In genomic region chr14:69506241-69506595, GRCh38 we compare ENCODE assay signal across 24 cellular contexts. TPM values are rescaled to one million over a fixed set of nuclear protein-coding genes. Genes with fewer than 3 reads are reported as not detected.
"Had no signal": no experiment of that assay in that cellular context is flagged by ENCODE, and none has a peak within 500 bp of the region (broad histone marks: within the 10 kb centered on the region; RNA-seq: fewer than 3 reads in every experiment).

No MANE protein-coding gene starts in this region.

- H3K4me3 ChIP-seq: left ventricle myocardium inferior, mucosa of descending colon, ovary, sigmoid colon, spleen, testis, thyroid gland, transverse colon, uterus had no signal

- DNase-seq: head of caudate nucleus; hippocampal formation; left colon; left ventricle myocardium inferior; midbrain; mucosa of descending colon; naive thymus-derived CD4-positive, alpha-beta T cell; ovary; retina; right cardiac atrium; sigmoid colon; small intestine; stimulated activated CD4-positive, alpha-beta T cell treated with anti-CD3 and anti-CD28 coated beads, Interleukin-4, amount 100 ng/mL, for 4 hours; stimulated activated CD8-positive, alpha-beta memory T cell treated with anti-CD3 and anti-CD28 coated beads, Interleukin-4, amount 100 ng/mL, for 48 hours; stimulated activated naive CD4-positive, alpha-beta T cell treated with Interleukin-2 at 50 U/mL for 16 hours; stimulated activated naive CD8-positive, alpha-beta T cell treated with anti-CD3 and anti-CD28 coated beads, Interleukin-15, amount 100 ng/mL, for 72 hours; testis; transverse colon; uterus had no signal

- H3K27ac ChIP-seq: left ventricle myocardium inferior, ovary, sigmoid colon, spleen, testis, thyroid gland, transverse colon, uterus had no signal

- H3K36me3 ChIP-seq: left ventricle myocardium inferior, ovary, sigmoid colon, spleen, thyroid gland, transverse colon, uterus had no signal

- FAIRE-seq: kidney, small intestine had no signal

- H3K9me3 ChIP-seq: left ventricle myocardium inferior, mucosa of descending colon, ovary, sigmoid colon, spleen, testis, thyroid gland, transverse colon, uterus had no signal

- H3K4me1 ChIP-seq: spleen, testis, uterus had no signal

- H3K27me3 ChIP-seq: ovary, sigmoid colon, testis, thyroid gland, transverse colon, uterus had no signal

- ATAC-seq: left colon; mucosa of descending colon; naive thymus-derived CD4-positive, alpha-beta T cell; natural killer cell treated with Interleukin-12 subunit alpha and Interleukin-12 subunit beta and Interleukin-15 and Interleukin-18, amount 100 ng/mL, for 72 hours; right cardiac atrium; stimulated activated naive CD8-positive, alpha-beta T cell treated with anti-CD3 and anti-CD28 coated beads, Interleukin-15, amount 100 ng/mL, for 72 hours had no signal

RNA-seq across cellular contexts. Expression of gene PLEKHD1, which starts 21.7 kb away (rescaled TPM):
- total RNA-seq: lung microvascular endothelial cell had no signal
